Comparison of ENCODE assay signal across 9 cellular contexts in the genomic region with DNA sequence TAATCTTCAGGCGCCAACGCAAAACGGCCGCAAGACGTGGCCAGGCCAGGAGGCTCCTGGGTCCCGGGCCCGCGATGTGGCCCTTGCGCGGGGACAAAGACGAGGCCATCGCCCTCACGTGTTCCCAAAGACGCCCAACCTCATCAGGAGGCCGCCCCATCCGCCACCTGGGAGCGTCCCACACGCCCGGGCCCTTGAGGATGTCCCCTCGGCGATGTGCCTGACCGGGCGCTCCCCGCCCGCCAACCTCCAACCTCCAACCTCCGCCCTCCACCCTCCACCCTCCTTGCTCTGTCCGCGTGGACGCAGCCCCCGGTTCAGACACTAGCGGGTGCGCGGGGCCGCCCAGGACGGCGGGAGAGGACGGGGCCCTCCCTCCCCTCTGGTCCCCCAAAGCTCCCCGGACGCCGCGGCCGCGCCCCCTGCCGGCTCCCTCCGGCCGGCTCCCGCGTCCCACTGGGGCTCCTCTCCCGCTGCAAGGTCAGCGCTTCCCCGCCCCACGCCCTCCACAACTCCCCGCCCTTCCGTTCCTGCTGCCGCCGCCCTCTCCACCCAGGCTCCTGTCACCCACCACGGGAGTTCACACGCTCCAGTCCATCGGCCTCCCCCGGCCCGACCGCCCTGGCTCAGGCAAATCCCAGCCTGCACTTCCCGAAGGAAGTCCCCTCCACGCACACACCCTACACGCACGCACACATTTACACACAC.
DNase-seq lines count a peak whose midpoint lies in the region; ATAC-seq, FAIRE-seq and TF ChIP-seq lines count a peak whose summit lies in the region.
"Had no signal": no experiment of that assay in that cellular context is flagged by ENCODE, and none has a peak within 500 bp of the region (broad histone marks: within the 10 kb centered on the region; RNA-seq: fewer than 3 reads in every experiment).

No MANE protein-coding gene starts in this region.

- intact Hi-C loops in stomach (cut with DNase I; ENCODE audit: low total_unique reads) = no loop called here

- TF ChIP-seq POLR2A in GM12891 (IDR thresholded peaks at IDR 0.05; ENCODE audit: low read depth, low read length) (no peak), stomach (IDR thresholded peaks at IDR 0.05) (no peak)

- peaks cover 0 to 6% (median 5%) of the 10 kb centered on the region in 4 donors for H3K9me3 ChIP-seq in stomach

- CTCF ChIA-PET in RWPE1 (lab: Yijun Ruan, JAX) = no interaction called here

- H3K27me3 Mint-ChIP-seq in brain (peaks cover 3% of the 10 kb centered on the region), memory B cell (peaks cover 7% of the 10 kb centered on the region)

- ATAC-seq in memory B cell (ENCODE audit: low read depth) (peak; percentile 58), GM21786 (IDR thresholded peaks at IDR 0.05; ENCODE audit: unreplicated experiment) (no peak)

- H3K9me3 Mint-ChIP-seq in brain = peaks cover 3 to 8% (median 4%) of the 10 kb centered on the region in 5 experiments
- H3K9me3 Mint-ChIP-seq in memory B cell = no peaks in the 10 kb centered on the region

- H3K27ac Mint-ChIP-seq in brain = peak overlapping the region in 4 of 5 experiments; percentile 89 to 96 (median 92)
- no peak overlapping the region for H3K27ac Mint-ChIP-seq in memory B cell

- H3K36me3 ChIP-seq in stomach = no peaks in the 10 kb centered on the region

- peak; percentile 44 for DNase-seq in GM12891 (ENCODE audit: insufficient read length, low spot score)
- peak; percentile 11 for DNase-seq in RWPE1 (ENCODE audit: low spot score)
- DNase-seq in memory B cell (ENCODE audit: low spot score in 2 of 2) = peak in 1 of 2 donors; percentile 9
- DNase-seq in stomach = peak; percentile 36
- DNase-seq in NCI-H1048 (lab: John Stamatoyannopoulos, UW) = no peak
- DNase-seq in GDM1 (lab: John Stamatoyannopoulos, UW) = no peak

- H3K27me3 ChIP-seq in stomach = peaks cover 0 to 81% (median 35%) of the 10 kb centered on the region in 3 donors

- peak overlapping the region in 4 of 5 experiments; percentile 73 to 84 (median 80) for H3K4me3 Mint-ChIP-seq in brain
- no peak overlapping the region for H3K4me3 Mint-ChIP-seq in memory B cell

- no peak for TF ChIP-seq EP300 in stomach (IDR thresholded peaks at IDR 0.05)

- peak; percentile 54 for FAIRE-seq in GM12891 (lab: Jason Lieb, UNC)

- no peak for TF ChIP-seq CTCF in RWPE1 (conservative IDR thresholded peaks at IDR 0.05; ENCODE audit: low read depth)
- peak; percentile 62 to 78 for TF ChIP-seq CTCF in brain (conservative IDR thresholded peaks at IDR 0.05)
- TF ChIP-seq CTCF in stomach (IDR thresholded peaks at IDR 0.05) = peak in 3 of 7 experiments; percentile 13 to 41 (median 24)

- H3K36me3 Mint-ChIP-seq in brain (no peaks in the 10 kb centered on the region), memory B cell (no peaks in the 10 kb centered on the region)

- POLR2A ChIA-PET in RWPE1 (lab: Yijun Ruan, JAX; ENCODE audit: low non-redundant PET) = no interaction called here

- H3K4me1 Mint-ChIP-seq in brain (peaks cover 37% of the 10 kb centered on the region), memory B cell (peaks cover 2% of the 10 kb centered on the region)

- peaks cover 11 to 26% (median 15%) of the 10 kb centered on the region in 4 donors for H3K4me1 ChIP-seq in stomach

- peak overlapping the region; percentile 28 to 46 (median 35) for H3K4me3 ChIP-seq in stomach

- WGBS in stomach, 5 donors = 2 to 6% (median 4%) methylated on average over 45 to 66 of the region's 66 CpGs

- H3K27ac ChIP-seq in RWPE1 = no peak overlapping the region
- no peak overlapping the region for H3K27ac ChIP-seq in stomach
- H3K27ac ChIP-seq: KMS-11 had no signal

TF ChIP-seq in GM12891, 5 proteins besides CTCF, POLR2A, EP300 and RAD21:
- TF ChIP-seq TAF1 (IDR thresholded peaks at IDR 0.05; ENCODE audit: low read depth, low read length) (no peak), POLR2AphosphoS5 (IDR thresholded peaks at IDR 0.05; ENCODE audit: low read depth, low read length) (no peak)

Comparison
In these comparisons a context has a peak if more than half of its experiments do, and no peak if none do; other contexts are left out.
1. DNase-seq: peak in GM12891 (single experiment), RWPE1 (single experiment) and stomach (single experiment); none in NCI-H1048 (single experiment) and GDM1 (single experiment).